Comparison of ENCODE assay signal across 19 cellular contexts in the genomic region with DNA sequence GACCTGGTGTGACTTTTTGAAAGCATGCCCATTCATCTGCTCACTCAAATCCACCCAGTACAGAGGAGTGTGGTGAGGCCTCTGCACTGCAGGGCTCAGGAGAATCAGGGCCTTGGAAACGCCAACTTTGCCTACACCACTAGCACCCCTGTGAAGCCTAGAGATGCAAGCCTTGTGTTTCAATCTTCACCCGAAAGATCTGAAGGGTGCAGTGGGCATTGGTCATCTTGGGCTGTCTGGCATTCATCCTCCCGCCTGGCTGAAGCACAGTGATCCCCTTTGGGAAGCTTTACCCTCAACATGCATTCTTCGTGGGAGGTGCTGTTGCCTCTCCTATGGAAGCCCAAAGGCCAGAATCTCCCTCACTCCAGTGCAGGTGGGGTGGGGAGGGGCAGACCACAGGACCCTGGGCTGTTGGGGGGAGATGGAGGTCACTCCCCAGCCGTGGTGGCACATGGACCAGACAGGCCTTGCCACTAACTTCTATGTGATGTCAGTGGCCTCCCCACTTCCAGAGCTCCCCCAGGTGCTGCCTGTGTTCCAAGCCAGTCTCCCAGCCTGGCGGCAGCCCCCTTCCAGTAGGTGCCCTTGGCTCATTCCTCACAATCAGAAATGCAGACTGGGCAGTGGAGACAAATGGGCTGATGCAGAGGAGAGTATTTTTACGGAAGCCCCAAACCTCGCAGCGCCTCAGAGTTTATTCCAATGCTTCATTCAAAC.
A peak's percentile ranks its signal among the peaks of the same experiment; 100 is the strongest.
DNase-seq lines count a peak whose midpoint lies in the region; ATAC-seq and TF ChIP-seq lines count a peak whose summit lies in the region.
"Had no signal": no experiment of that assay in that cellular context is flagged by ENCODE, and none has a peak within 500 bp of the region (broad histone marks: within the 10 kb centered on the region; RNA-seq: fewer than 3 reads in every experiment).

No MANE protein-coding gene starts in this region.

- H3K4me1 ChIP-seq in DND-41 (ENCODE audit: insufficient read depth, low read length) (no peaks in the 10 kb centered on the region), GM23248 (ENCODE audit: insufficient read depth) (no peaks in the 10 kb centered on the region)
- H3K4me1 ChIP-seq: SJCRH30 had no signal

- no peak for ATAC-seq in DND-41 (ENCODE audit: insufficient read depth, low read depth)
- no peak for ATAC-seq in omental fat pad (ENCODE audit: low FRiP score)
- ATAC-seq: GM12878 had no signal

- no peaks in the 10 kb centered on the region for H3K27me3 ChIP-seq in DND-41 (ENCODE audit: insufficient read depth, low read length, poor library complexity)
- H3K27me3 ChIP-seq in GM23248 (replicated peaks; ENCODE audit: insufficient read depth) = no peaks in the 10 kb centered on the region
- H3K27me3 ChIP-seq: BLaER1, SJCRH30 had no signal

- no peaks in the 10 kb centered on the region for H3K36me3 Mint-ChIP-seq in type B pancreatic cell
- peaks cover 3% of the 10 kb centered on the region for H3K36me3 Mint-ChIP-seq in activated naive CD4-positive, alpha-beta T cell treated with anti-CD3 and anti-CD28 coated beads for 36 hours (ENCODE audit: low read depth)

- DNase-seq in DND-41 (no peak), omental fat pad (ENCODE audit: low spot score) (peak; percentile 6), type B pancreatic cell (ENCODE audit: extremely low spot score, unreplicated experiment) (peak; percentile 51), NCI-H1048 (lab: John Stamatoyannopoulos, UW) (no peak), GM23248 (no peak)
- peak; percentile 33 for DNase-seq in activated CD8-positive, alpha-beta memory T cell treated with anti-CD3 and anti-CD28 coated beads, Interleukin-2, amount 50 U/mL, for 48 hours
- DNase-seq in activated naive CD4-positive, alpha-beta T cell treated with anti-CD3 and anti-CD28 coated beads for 36 hours = no peak
- DNase-seq: CD4-positive, alpha-beta memory T cell; EL; KBM-7; NCI-H1105 treated with DMSO at 0.1 percent for 48 hours; NCI-H1694 treated with DMSO at 0.1 percent for 48 hours; NCI-H2107; NCI-H510A treated with DMSO at 0.1 percent for 48 hours; NCI-H82; SJCRH30 had no signal

- H3K4me3 Mint-ChIP-seq in type B pancreatic cell = no peak overlapping the region
- no peak overlapping the region for H3K4me3 Mint-ChIP-seq in activated naive CD4-positive, alpha-beta T cell treated with anti-CD3 and anti-CD28 coated beads for 36 hours
- H3K4me3 Mint-ChIP-seq: CD4-positive, alpha-beta memory T cell had no signal

- intact Hi-C loops in activated naive CD4-positive, alpha-beta T cell treated with anti-CD3 and anti-CD28 coated beads for 36 hours (cut with micrococcal nuclease) = no loop called here

- H2AFZ ChIP-seq in DND-41 (ENCODE audit: low read depth, low read length) (no peak overlapping the region), GM23248 (no peak overlapping the region)

- WGBS in GM23248 (ENCODE audit: low coverage in 1 of 2, low lambda C conversion rate in 2 of 2, missing lambda C conversion rate in 2 of 2), 2 experiments = 43 to 45% methylated on average over 9 of the region's 9 CpGs

- no peak overlapping the region for H3K9ac ChIP-seq in DND-41 (ENCODE audit: low read depth, low read length)
- no peak overlapping the region for H3K9ac ChIP-seq in GM23248
- H3K9ac ChIP-seq: BLaER1 had no signal

- in situ Hi-C loops in GM23248 (cut with MboI) = no loop called here

- H3K9me3 Mint-ChIP-seq in type B pancreatic cell = no peaks in the 10 kb centered on the region
- H3K9me3 Mint-ChIP-seq in activated naive CD4-positive, alpha-beta T cell treated with anti-CD3 and anti-CD28 coated beads for 36 hours = no peaks in the 10 kb centered on the region
- H3K9me3 Mint-ChIP-seq: CD4-positive, alpha-beta memory T cell had no signal

- no peaks in the 10 kb centered on the region for H4K20me1 ChIP-seq in DND-41 (ENCODE audit: insufficient read depth, low read length)
- H4K20me1 ChIP-seq in GM23248 (ENCODE audit: insufficient read depth) = no peaks in the 10 kb centered on the region
- H4K20me1 ChIP-seq: BLaER1 had no signal

- peaks cover 38% of the 10 kb centered on the region for H3K79me2 ChIP-seq in DND-41 (ENCODE audit: insufficient read depth, low read length)
- H3K79me2 ChIP-seq in GM23248 (ENCODE audit: insufficient read depth) = no peaks in the 10 kb centered on the region

- H3K9me3 ChIP-seq in DND-41 (ENCODE audit: insufficient read depth, low read length, severe bottlenecking) (no peaks in the 10 kb centered on the region), GM23248 (ENCODE audit: low read depth) (no peaks in the 10 kb centered on the region)
- H3K9me3 ChIP-seq: SJCRH30 had no signal

- peak overlapping the region; percentile 36; the same call in 1 of the 2 replicates for H3K27ac ChIP-seq in DND-41 (ENCODE audit: low read length)
- H3K27ac ChIP-seq in GM23248 = no peak overlapping the region
- H3K27ac ChIP-seq: BLaER1, RWPE1, SJCRH30 had no signal

- CTCF ChIA-PET in activated naive CD4-positive, alpha-beta T cell treated with anti-CD3 and anti-CD28 coated beads for 36 hours (lab: Charles Lee) = no interaction called here

- peaks cover 8% of the 10 kb centered on the region for H3K4me1 Mint-ChIP-seq in type B pancreatic cell (ENCODE audit: unreplicated experiment)
- H3K4me1 Mint-ChIP-seq in activated naive CD4-positive, alpha-beta T cell treated with anti-CD3 and anti-CD28 coated beads for 36 hours (ENCODE audit: low read depth) = no peaks in the 10 kb centered on the region
- H3K4me1 Mint-ChIP-seq: CD4-positive, alpha-beta memory T cell had no signal

- TF ChIP-seq CTCF in DND-41 (IDR thresholded peaks at IDR 0.05; ENCODE audit: borderline replicate concordance, extremely low read depth, low read length, poor library complexity, severe bottlenecking) (no peak), omental fat pad (IDR thresholded peaks at IDR 0.05) (no peak), type B pancreatic cell (conservative IDR thresholded peaks at IDR 0.05) (no peak)

- no peak overlapping the region for H3K27ac Mint-ChIP-seq in type B pancreatic cell
- H3K27ac Mint-ChIP-seq in activated naive CD4-positive, alpha-beta T cell treated with anti-CD3 and anti-CD28 coated beads for 36 hours = no peak overlapping the region
- H3K27ac Mint-ChIP-seq: CD4-positive, alpha-beta memory T cell had no signal

- no peaks in the 10 kb centered on the region for H3F3A ChIP-seq in GM23248 (ENCODE audit: insufficient read depth)

- no peaks in the 10 kb centered on the region for H3K27me3 Mint-ChIP-seq in type B pancreatic cell
- no peaks in the 10 kb centered on the region for H3K27me3 Mint-ChIP-seq in activated naive CD4-positive, alpha-beta T cell treated with anti-CD3 and anti-CD28 coated beads for 36 hours (ENCODE audit: low read depth)
- H3K27me3 Mint-ChIP-seq: CD4-positive, alpha-beta memory T cell had no signal

- H3K36me3 ChIP-seq in DND-41 (ENCODE audit: insufficient read depth, low read length) (peaks cover 92% of the 10 kb centered on the region), GM23248 (ENCODE audit: low read depth) (no peaks in the 10 kb centered on the region)
- H3K36me3 ChIP-seq: BLaER1, SJCRH30 had no signal

- no peak overlapping the region for H3K4me2 ChIP-seq in DND-41 (ENCODE audit: insufficient read depth, low read length)
- no peak overlapping the region for H3K4me2 ChIP-seq in GM23248 (ENCODE audit: unreplicated experiment)
- H3K4me2 ChIP-seq: BLaER1 had no signal

- no peaks in the 10 kb centered on the region for H3K9me2 ChIP-seq in GM23248 (ENCODE audit: insufficient read depth)

- H3K4me3 ChIP-seq in DND-41 (ENCODE audit: low read depth in 1 of 2, low read length in 2 of 2) = no peak overlapping the region
- no peak overlapping the region for H3K4me3 ChIP-seq in GM23248
- H3K4me3 ChIP-seq: BLaER1, GM12878, SJCRH30 had no signal

Comparison
In these comparisons a context has a peak if more than half of its experiments do, and no peak if none do; other contexts are left out.
1. DNase-seq: peak in activated CD8-positive, alpha-beta memory T cell treated with anti-CD3 and anti-CD28 coated beads, Interleukin-2, amount 50 U/mL, for 48 hours (single experiment), omental fat pad (single experiment) and type B pancreatic cell (single experiment); none in DND-41 (single experiment), activated naive CD4-positive, alpha-beta T cell treated with anti-CD3 and anti-CD28 coated beads for 36 hours (single experiment), NCI-H1048 (single experiment) and GM23248 (single experiment).